29 cellular contexts compared by ENCODE assay signal in genomic region chr3:50472958-50473357, GRCh38. TPM values are rescaled to one million over a fixed set of nuclear protein-coding genes. Genes with fewer than 3 reads are reported as not detected.
A peak's percentile ranks its signal among the peaks of the same experiment; 100 is the strongest.
DNase-seq lines count a peak whose midpoint lies in the region; ATAC-seq, FAIRE-seq and TF ChIP-seq lines count a peak whose summit lies in the region.
"Had no signal": no experiment of that assay in that cellular context is flagged by ENCODE, and none has a peak within 500 bp of the region (broad histone marks: within the 10 kb centered on the region; RNA-seq: fewer than 3 reads in every experiment).

No MANE protein-coding gene starts in this region.

- no peak overlapping the region; the same call in 1 of the 2 replicates for H2AK5ac ChIP-seq in H1 (ENCODE audit: low read depth, low read length)

- H2BK20ac ChIP-seq in H1 (ENCODE audit: low read length) = no peak overlapping the region

- no peak overlapping the region for H2BK12ac ChIP-seq in H1 (ENCODE audit: low read depth, low read length)

- no peak overlapping the region for H2AFZ ChIP-seq in H1 (ENCODE audit: low read length)
- no peak overlapping the region for H2AFZ ChIP-seq in PC-3 (ENCODE audit: low read length)

- H3K79me1 ChIP-seq in H1 (ENCODE audit: low read depth, low read length) = no peaks in the 10 kb centered on the region; the same call in 1 of the 2 replicates

- H2BK120ac ChIP-seq in H1 (replicated peaks; ENCODE audit: low read depth, low read length) = no peak overlapping the region

- TF ChIP-seq CTCF in H1 (IDR thresholded peaks at IDR 0.05; ENCODE audit: control extremely low read depth in 1 of 3, insufficient read depth in 1 of 3, low read depth in 1 of 3, low read length in 3 of 3) = no peak
- no peak for TF ChIP-seq CTCF in PC-3 (conservative IDR thresholded peaks at IDR 0.05; ENCODE audit: low read depth, low read length)

- H3K56ac ChIP-seq in H1 (replicated peaks; ENCODE audit: insufficient read length, low read depth, low read length) = no peak overlapping the region

- H3K4me3 ChIP-seq in H1 (ENCODE audit: extremely low read depth in 1 of 4, insufficient read depth in 2 of 4, low read depth in 3 of 4, low read length in 4 of 4) (no peak overlapping the region), PC-3 (ENCODE audit: low read length) (no peak overlapping the region)
- H3K4me3 ChIP-seq: dorsolateral prefrontal cortex, gastroesophageal sphincter, psoas muscle, sigmoid colon, SJSA1 had no signal

- no peaks in the 10 kb centered on the region; a peak in 1 of 7 replicates for H3K27me3 ChIP-seq in H1 (replicated peaks in 1 of 4; ENCODE audit: control insufficient read depth in 3 of 4, extremely low read depth in 1 of 4, insufficient read depth in 3 of 4, low read length in 3 of 4)
- H3K27me3 ChIP-seq in PC-3 (ENCODE audit: low read length) = no peaks in the 10 kb centered on the region
- H3K27me3 ChIP-seq: gastroesophageal sphincter, sigmoid colon had no signal

- H3K27ac ChIP-seq in H1 (ENCODE audit: low read depth, low read length) (no peak overlapping the region), PC-3 (ENCODE audit: low read length) (no peak overlapping the region)
- H3K27ac ChIP-seq: dorsolateral prefrontal cortex, gastroesophageal sphincter, psoas muscle, sigmoid colon, SJSA1 had no signal

- no peak for TF ChIP-seq RAD21 in H1 (IDR thresholded peaks at IDR 0.05 in 1 of 2, conservative IDR thresholded peaks at IDR 0.05 in 1 of 2; ENCODE audit: low read depth in 2 of 2, low read length in 2 of 2)

- no peaks in the 10 kb centered on the region for H3K36me3 Mint-ChIP-seq in activated CD8-positive, alpha-beta memory T cell treated with anti-CD3 and anti-CD28 coated beads, Interleukin-2, amount 10 ng/mL, durations not matched to agents 7 days and 5 days
- H3K36me3 Mint-ChIP-seq: memory B cell had no signal

- H3K36me3 ChIP-seq in H1 (ENCODE audit: control insufficient read depth in 2 of 4, insufficient read depth in 4 of 4, low read length in 3 of 4) (no peaks in the 10 kb centered on the region), PC-3 (ENCODE audit: low read depth, low read length) (no peaks in the 10 kb centered on the region)
- H3K36me3 ChIP-seq: gastroesophageal sphincter, sigmoid colon, SJSA1 had no signal

- H4K8ac ChIP-seq in H1 (ENCODE audit: extremely low read depth, insufficient read depth, low read length) = peak overlapping the region; percentile 79; the same call in 1 of the 2 replicates

- no peaks in the 10 kb centered on the region for H3K27me3 Mint-ChIP-seq in activated CD8-positive, alpha-beta memory T cell treated with anti-CD3 and anti-CD28 coated beads, Interleukin-2, amount 10 ng/mL, durations not matched to agents 7 days and 5 days

- H3K4ac ChIP-seq in H1 (replicated peaks; ENCODE audit: insufficient read length, low read depth, low read length) = no peak overlapping the region

- no peak overlapping the region for H3K14ac ChIP-seq in H1 (ENCODE audit: insufficient read length)

- H3K9me3 ChIP-seq in H1 (ENCODE audit: insufficient read depth in 2 of 2, low read depth in 1 of 2, low read length in 1 of 2) (no peaks in the 10 kb centered on the region), PC-3 (ENCODE audit: low read length) (no peaks in the 10 kb centered on the region)
- H3K9me3 ChIP-seq: Caco-2, gastroesophageal sphincter, psoas muscle, sigmoid colon, SJSA1 had no signal

- no peak overlapping the region for H4K5ac ChIP-seq in H1 (ENCODE audit: insufficient read length, low read depth, low read length)

- peak; percentile 55 for ATAC-seq in activated CD8-positive, alpha-beta memory T cell treated with anti-CD3 and anti-CD28 coated beads, Interleukin-2, amount 10 ng/mL, durations not matched to agents 7 days and 5 days
- peak; percentile 17 for ATAC-seq in stimulated activated naive CD8-positive, alpha-beta T cell treated with anti-CD3 and anti-CD28 coated beads, Interleukin-15, Interleukin-2, amounts not matched to agents 100 U/mL and 50 U/mL, for 24 hours
- ATAC-seq in PC-3 = no peak
- ATAC-seq: gastroesophageal sphincter, HCT116 had no signal

- POLR2A ChIA-PET in H1 (lab: Charles Lee; ENCODE audit: partially characterized antibody) (interaction anchor here (2.2 kb wide), 1 partner anchor 9 kb away, joined by 7 read pairs; no protein-coding TSS in a partner anchor), PC-3 (lab: Charles Lee; ENCODE audit: unreplicated experiment) (no interaction called here)

- TF ChIP-seq EP300 in H1 (IDR thresholded peaks at IDR 0.05; ENCODE audit: borderline replicate concordance in 1 of 2, low read depth in 2 of 2, low read length in 2 of 2) = no peak

- peaks cover 14% of the 10 kb centered on the region for H3K4me1 Mint-ChIP-seq in activated CD8-positive, alpha-beta memory T cell treated with anti-CD3 and anti-CD28 coated beads, Interleukin-2, amount 10 ng/mL, durations not matched to agents 7 days and 5 days
- H3K4me1 Mint-ChIP-seq: memory B cell had no signal

- CTCF ChIA-PET in activated CD8-positive, alpha-beta memory T cell treated with anti-CD3 and anti-CD28 coated beads, Interleukin-2, amount 10 ng/mL, durations not matched to agents 7 days and 5 days (lab: Charles Lee) = interaction anchor here (1.0 to 1.5 kb wide), 4 partner anchors 21 to 69 kb away, joined by 3 to 4 read pairs (median 4); no protein-coding TSS in a partner anchor
- CTCF ChIA-PET in H1 (lab: Charles Lee; ENCODE audit: partially characterized antibody) (interaction anchor here (0.8 to 6.1 kb wide), 9 partner anchors 8 to 77 kb away, joined by 3 to 34 read pairs (median 8); no protein-coding TSS in a partner anchor), PC-3 (lab: Charles Lee) (interaction anchor here (0.6 kb wide), 1 partner anchor 170 kb away, joined by 22 read pairs; no protein-coding TSS in a partner anchor)

- no peaks in the 10 kb centered on the region for H3F3A ChIP-seq in PC-3 (ENCODE audit: low read length, unreplicated experiment)

- H4K91ac ChIP-seq in H1 (replicated peaks; ENCODE audit: insufficient read length, low read length) = peak overlapping the region; percentile 56

- no peaks in the 10 kb centered on the region; the same call in 1 of the 2 replicates for H3K23me2 ChIP-seq in H1 (ENCODE audit: low read depth, low read length)

- no peaks in the 10 kb centered on the region for H3K9me2 ChIP-seq in PC-3 (replicated peaks; ENCODE audit: low read length)

- H3K27ac Mint-ChIP-seq in activated CD8-positive, alpha-beta memory T cell treated with anti-CD3 and anti-CD28 coated beads, Interleukin-2, amount 10 ng/mL, durations not matched to agents 7 days and 5 days = no peak overlapping the region
- H3K27ac Mint-ChIP-seq: memory B cell; T-helper 1 cell treated with Interleukin-12 subunit alpha and Interleukin-12 subunit beta and Interleukin-4 antibody, amounts not matched to agents 30 μg/mL and 1 μg/mL, for 36 hours had no signal

- no peak overlapping the region for H3K23ac ChIP-seq in H1 (ENCODE audit: insufficient read length)

- 94% methylated on average over 6 of the region's 6 CpGs; no CpG with 5 or more reads in 1 of the 2 experiments for whole genome bisulfite sequencing in H1 (ENCODE audit: extremely low coverage in 1 of 2, insufficient coverage in 1 of 2, insufficient read length in 1 of 2, insufficient replicate concordance in 2 of 2, low coverage in 1 of 2, low lambda C conversion rate in 2 of 2, missing lambda C conversion rate in 1 of 2), 2 experiments

- H3K4me2 ChIP-seq in H1 (ENCODE audit: insufficient read depth in 1 of 2, low read depth in 2 of 2, low read length in 2 of 2) (no peak overlapping the region), PC-3 (ENCODE audit: low read length) (no peak overlapping the region)

- intact Hi-C loops in PC-3 (cut with micrococcal nuclease) = no loop called here

- H3K79me2 ChIP-seq in H1 (ENCODE audit: control insufficient read depth in 1 of 2, insufficient read depth in 2 of 2, low read length in 2 of 2) (no peaks in the 10 kb centered on the region), PC-3 (ENCODE audit: low read length) (no peaks in the 10 kb centered on the region)

- no peak overlapping the region for H3K4me3 Mint-ChIP-seq in activated CD8-positive, alpha-beta memory T cell treated with anti-CD3 and anti-CD28 coated beads, Interleukin-2, amount 10 ng/mL, durations not matched to agents 7 days and 5 days
- H3K4me3 Mint-ChIP-seq: memory B cell; T-helper 1 cell treated with Interleukin-12 subunit alpha and Interleukin-12 subunit beta and Interleukin-4 antibody, amounts not matched to agents 30 μg/mL and 1 μg/mL, for 36 hours had no signal

- BruUV-seq in PC-3 (replicated peaks; lab: Mats Ljungman, UMichigan) = no TSS peak

- H3K9ac ChIP-seq in H1 (replicated peaks in 1 of 4; ENCODE audit: extremely low read depth in 1 of 4, low read depth in 3 of 4, low read length in 3 of 4) (no peak overlapping the region; a peak in 1 of 7 replicates), PC-3 (ENCODE audit: low read length) (no peak overlapping the region)

- H4K20me1 ChIP-seq in H1 (replicated peaks in 1 of 2; ENCODE audit: control insufficient read depth in 1 of 2, insufficient read depth in 2 of 2, low read length in 2 of 2) (peaks cover 0 to 2% of the 10 kb centered on the region in 2 experiments), PC-3 (ENCODE audit: low read length) (no peaks in the 10 kb centered on the region)

- H3K4me1 ChIP-seq in H1 (replicated peaks in 1 of 4; ENCODE audit: control insufficient read depth in 3 of 4, insufficient read depth in 4 of 4, low read length in 3 of 4) (peaks cover 0 to 8% (median under 1%) of the 10 kb centered on the region in 4 experiments; a peak in 5 of 7 replicates), PC-3 (ENCODE audit: insufficient read depth, low read length) (no peaks in the 10 kb centered on the region)
- H3K4me1 ChIP-seq: Caco-2, sigmoid colon, SJSA1 had no signal

- H3K9me3 Mint-ChIP-seq in activated CD8-positive, alpha-beta memory T cell treated with anti-CD3 and anti-CD28 coated beads, Interleukin-2, amount 10 ng/mL, durations not matched to agents 7 days and 5 days (ENCODE audit: low read depth) = no peaks in the 10 kb centered on the region
- H3K9me3 Mint-ChIP-seq: memory B cell; T-helper 1 cell treated with Interleukin-12 subunit alpha and Interleukin-12 subunit beta and Interleukin-4 antibody, amounts not matched to agents 30 μg/mL and 1 μg/mL, for 36 hours had no signal

- no peak overlapping the region for H3K18ac ChIP-seq in H1 (ENCODE audit: extremely low read depth, low read length)

- no peak for FAIRE-seq in H1 (lab: Jason Lieb, UNC)
- FAIRE-seq: A204.1, endothelial cell of umbilical vein, GM18507 had no signal

- H2BK5ac ChIP-seq in H1 (ENCODE audit: low read depth, low read length) = no peak overlapping the region

- no peak overlapping the region for H2BK15ac ChIP-seq in H1 (ENCODE audit: low read length)

- TF ChIP-seq POLR2A in H1 (IDR thresholded peaks at IDR 0.05; ENCODE audit: control extremely low read depth in 1 of 2, low read depth in 2 of 2, low read length in 2 of 2) = no peak

- DNase-seq in activated CD8-positive, alpha-beta memory T cell treated with anti-CD3 and anti-CD28 coated beads, Interleukin-2, amount 10 ng/mL, durations not matched to agents 7 days and 5 days = peak; percentile 48
- no peak for DNase-seq in activated CD8-positive, alpha-beta memory T cell treated with anti-CD3 and anti-CD28 coated beads, Interleukin-2, amount 50 U/mL, for 4 hours
- DNase-seq in T-helper 9 cell (peak; percentile 6), H1 (ENCODE audit: low read depth in 1 of 2, low spot score in 2 of 2) (no peak), NCI-H146 treated with DMSO at 0.1 percent for 48 hours (lab: John Stamatoyannopoulos, UW; ENCODE audit: unreplicated experiment) (no peak), PC-3 (no peak), pons (ENCODE audit: low spot score) (no peak)
- peak; percentile 14 for DNase-seq in stimulated activated naive CD8-positive, alpha-beta T cell treated with anti-CD3 and anti-CD28 coated beads, Interleukin-15, Interleukin-2, amounts not matched to agents 100 U/mL and 50 U/mL, for 24 hours
- DNase-seq: activated CD4-positive, alpha-beta T cell treated with anti-CD3 and anti-CD28 coated beads for 4 hours; AML-193; Caco-2; cerebellar nuclear complex; NCI-H2081; NCI-H2227 treated with DMSO at 0.1 percent for 48 hours; NCI-H774; psoas muscle; sigmoid colon; stimulated activated naive CD4-positive, alpha-beta T cell treated with Interleukin-2 at 50 U/mL for 16 hours had no signal

RNA-seq across cellular contexts. Expression of gene CACNA2D2, which starts 30.5 kb away (rescaled TPM):
- total RNA-seq in activated CD8-positive, alpha-beta memory T cell treated with anti-CD3 and anti-CD28 coated beads, Interleukin-2, amount 10 ng/mL, durations not matched to agents 7 days and 5 days = 1 to 10 TPM in 1 of 2 experiments, under 1 TPM in 1; 0.56 to 1.1 TPM
- total RNA-seq in H1 (2021; fragmentation: NEBNext Ultra II Directional; extraction: Animal tissue kit (Norgen Biotek cat#: 25700)) = 14.0 and 14.1 TPM in 2 replicates
- polyA plus RNA-seq in H1 (2011; rRNA removed) = 24.9 and 25.0 TPM in 2 replicates
- polyA plus RNA-seq in H1 (2011; cell fraction: cytosol; rRNA removed) = 14.3 TPM
- polyA plus RNA-seq in H1 (2011; cell fraction: nucleus; rRNA removed) = 43.9 TPM
- 16.0 to 28.5 TPM (median 22.8 TPM) in 4 replicates for polyA plus RNA-seq in H1 (2012, experiment 1 of 2)
- polyA plus RNA-seq in H1 (2012, experiment 2 of 2) = 13.3 TPM
- 16.1 TPM for polyA plus RNA-seq in H1 (2013, experiment 1 of 2)
- 13.8 TPM for polyA plus RNA-seq in H1 (2013, experiment 2 of 2)
- 16.8 and 18.9 TPM in 2 replicates for polyA minus RNA-seq in H1 (2011; rRNA and poly(A)+ RNA removed)
- 14.2 TPM for polyA minus RNA-seq in H1 (2011; cell fraction: cytosol; rRNA and poly(A)+ RNA removed)
- 9.4 TPM for polyA minus RNA-seq in H1 (2011; cell fraction: nucleus; rRNA and poly(A)+ RNA removed)
- 0.17 and 0.44 TPM in 2 replicates for total RNA-seq in PC-3 (2014; rRNA removed)
- total RNA-seq: endothelial cell of umbilical vein, fibroblast of lung, MCF 10A, SJSA1 had no signal

Comparison
In these comparisons a context has a peak if more than half of its experiments do, and no peak if none do; other contexts are left out.
1. DNase-seq: peak in activated CD8-positive, alpha-beta memory T cell treated with anti-CD3 and anti-CD28 coated beads, Interleukin-2, amount 10 ng/mL, durations not matched to agents 7 days and 5 days (single experiment), T-helper 9 cell (single experiment) and stimulated activated naive CD8-positive, alpha-beta T cell treated with anti-CD3 and anti-CD28 coated beads, Interleukin-15, Interleukin-2, amounts not matched to agents 100 U/mL and 50 U/mL, for 24 hours (single experiment); none in activated CD8-positive, alpha-beta memory T cell treated with anti-CD3 and anti-CD28 coated beads, Interleukin-2, amount 50 U/mL, for 4 hours (single experiment), H1 (0 of 2), NCI-H146 treated with DMSO at 0.1 percent for 48 hours (single experiment), PC-3 (single experiment) and pons (single experiment).